ENCODE assay signal across 1 cellular context in the genomic region with DNA sequence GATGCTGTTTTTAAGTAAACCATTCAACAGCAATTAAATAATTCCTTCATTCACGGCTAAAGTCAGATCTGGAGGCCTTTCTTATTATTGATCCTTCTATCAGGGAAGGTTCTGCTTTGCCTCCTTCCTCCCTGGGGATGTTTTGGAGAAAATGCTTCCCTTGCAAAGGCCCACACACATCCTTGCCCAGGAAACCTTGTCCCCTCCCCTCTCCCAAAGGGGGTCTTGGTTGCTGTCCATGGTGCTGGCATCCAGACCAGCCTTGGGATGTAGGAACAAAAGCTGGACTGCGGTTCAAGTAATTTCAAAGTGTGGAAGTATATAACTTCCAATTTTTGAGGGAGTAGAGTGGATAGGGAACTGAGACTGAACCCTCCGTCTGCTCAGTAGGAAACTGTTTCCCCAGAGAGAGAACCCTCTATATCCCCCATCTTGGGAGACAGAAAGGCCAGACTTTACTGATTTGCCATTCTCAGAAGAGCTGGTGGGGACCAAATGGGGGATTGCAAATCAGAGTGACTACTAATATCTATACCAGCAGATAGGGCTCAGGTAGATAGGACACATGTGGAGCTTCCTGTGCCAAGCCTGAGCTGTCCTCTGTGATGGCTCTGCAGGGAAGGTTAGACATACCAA.
TF ChIP-seq lines count a peak whose summit lies in the region.

No MANE protein-coding gene starts in this region.

TF ChIP-seq in K562, 482 proteins besides CTCF, POLR2A, EP300 and RAD21 (continued from another document):
- TF ChIP-seq, protein P1, sequence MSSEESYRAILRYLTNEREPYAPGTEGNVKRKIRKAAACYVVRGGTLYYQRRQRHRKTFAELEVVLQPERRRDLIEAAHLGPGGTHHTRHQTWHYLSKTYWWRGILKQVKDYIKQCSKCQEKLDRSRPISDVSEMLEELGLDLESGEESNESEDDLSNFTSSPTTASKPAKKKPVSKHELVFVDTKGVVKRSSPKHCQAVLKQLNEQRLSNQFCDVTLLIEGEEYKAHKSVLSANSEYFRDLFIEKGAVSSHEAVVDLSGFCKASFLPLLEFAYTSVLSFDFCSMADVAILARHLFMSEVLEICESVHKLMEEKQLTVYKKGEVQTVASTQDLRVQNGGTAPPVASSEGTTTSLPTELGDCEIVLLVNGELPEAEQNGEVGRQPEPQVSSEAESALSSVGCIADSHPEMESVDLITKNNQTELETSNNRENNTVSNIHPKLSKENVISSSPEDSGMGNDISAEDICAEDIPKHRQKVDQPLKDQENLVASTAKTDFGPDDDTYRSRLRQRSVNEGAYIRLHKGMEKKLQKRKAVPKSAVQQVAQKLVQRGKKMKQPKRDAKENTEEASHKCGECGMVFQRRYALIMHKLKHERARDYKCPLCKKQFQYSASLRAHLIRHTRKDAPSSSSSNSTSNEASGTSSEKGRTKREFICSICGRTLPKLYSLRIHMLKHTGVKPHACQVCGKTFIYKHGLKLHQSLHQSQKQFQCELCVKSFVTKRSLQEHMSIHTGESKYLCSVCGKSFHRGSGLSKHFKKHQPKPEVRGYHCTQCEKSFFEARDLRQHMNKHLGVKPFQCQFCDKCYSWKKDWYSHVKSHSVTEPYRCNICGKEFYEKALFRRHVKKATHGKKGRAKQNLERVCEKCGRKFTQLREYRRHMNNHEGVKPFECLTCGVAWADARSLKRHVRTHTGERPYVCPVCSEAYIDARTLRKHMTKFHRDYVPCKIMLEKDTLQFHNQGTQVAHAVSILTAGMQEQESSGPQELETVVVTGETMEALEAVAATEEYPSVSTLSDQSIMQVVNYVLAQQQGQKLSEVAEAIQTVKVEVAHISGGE (CRISPR knock-in tag; IDR thresholded peaks at IDR 0.05): no peak
- TF ChIP-seq ZNF311 (CRISPR knock-in tag; IDR thresholded peaks at IDR 0.05) (no peak), PURB (CRISPR knock-in tag; IDR thresholded peaks at IDR 0.05; ENCODE audit: low read depth) (no peak), THAP12 (CRISPR knock-in tag; IDR thresholded peaks at IDR 0.05) (no peak), KLF13 (tag; IDR thresholded peaks at IDR 0.05; ENCODE audit: borderline replicate concordance, low read depth) (no peak), CXXC5 (CRISPR knock-in tag; IDR thresholded peaks at IDR 0.05) (no peak), ZNF253 (CRISPR knock-in tag; conservative IDR thresholded peaks at IDR 0.05) (no peak), BHLHE40 (IDR thresholded peaks at IDR 0.05; ENCODE audit: low read length) (no peak)
- TF ChIP-seq, protein P2, sequence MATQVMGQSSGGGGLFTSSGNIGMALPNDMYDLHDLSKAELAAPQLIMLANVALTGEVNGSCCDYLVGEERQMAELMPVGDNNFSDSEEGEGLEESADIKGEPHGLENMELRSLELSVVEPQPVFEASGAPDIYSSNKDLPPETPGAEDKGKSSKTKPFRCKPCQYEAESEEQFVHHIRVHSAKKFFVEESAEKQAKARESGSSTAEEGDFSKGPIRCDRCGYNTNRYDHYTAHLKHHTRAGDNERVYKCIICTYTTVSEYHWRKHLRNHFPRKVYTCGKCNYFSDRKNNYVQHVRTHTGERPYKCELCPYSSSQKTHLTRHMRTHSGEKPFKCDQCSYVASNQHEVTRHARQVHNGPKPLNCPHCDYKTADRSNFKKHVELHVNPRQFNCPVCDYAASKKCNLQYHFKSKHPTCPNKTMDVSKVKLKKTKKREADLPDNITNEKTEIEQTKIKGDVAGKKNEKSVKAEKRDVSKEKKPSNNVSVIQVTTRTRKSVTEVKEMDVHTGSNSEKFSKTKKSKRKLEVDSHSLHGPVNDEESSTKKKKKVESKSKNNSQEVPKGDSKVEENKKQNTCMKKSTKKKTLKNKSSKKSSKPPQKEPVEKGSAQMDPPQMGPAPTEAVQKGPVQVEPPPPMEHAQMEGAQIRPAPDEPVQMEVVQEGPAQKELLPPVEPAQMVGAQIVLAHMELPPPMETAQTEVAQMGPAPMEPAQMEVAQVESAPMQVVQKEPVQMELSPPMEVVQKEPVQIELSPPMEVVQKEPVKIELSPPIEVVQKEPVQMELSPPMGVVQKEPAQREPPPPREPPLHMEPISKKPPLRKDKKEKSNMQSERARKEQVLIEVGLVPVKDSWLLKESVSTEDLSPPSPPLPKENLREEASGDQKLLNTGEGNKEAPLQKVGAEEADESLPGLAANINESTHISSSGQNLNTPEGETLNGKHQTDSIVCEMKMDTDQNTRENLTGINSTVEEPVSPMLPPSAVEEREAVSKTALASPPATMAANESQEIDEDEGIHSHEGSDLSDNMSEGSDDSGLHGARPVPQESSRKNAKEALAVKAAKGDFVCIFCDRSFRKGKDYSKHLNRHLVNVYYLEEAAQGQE (CRISPR knock-in tag; IDR thresholded peaks at IDR 0.05; ENCODE audit: low read depth): peak; percentile 82
